In genomic region chr3:81871358-81872152, GRCh38 we compare ENCODE assay signal across 13 cellular contexts.
DNase-seq lines count a peak whose midpoint lies in the region; ATAC-seq and TF ChIP-seq lines count a peak whose summit lies in the region.
"Had no signal": no experiment of that assay in that cellular context is flagged by ENCODE, and none has a peak within 500 bp of the region (broad histone marks: within the 10 kb centered on the region; RNA-seq: fewer than 3 reads in every experiment).

No MANE protein-coding gene starts in this region.

- H3K36me3 ChIP-seq in OCI-LY3 (replicated peaks; ENCODE audit: low read depth, low read length): no peaks in the 10 kb centered on the region
- no peaks in the 10 kb centered on the region for H3K36me3 ChIP-seq in tibial nerve
- H3K36me3 ChIP-seq: thyroid gland had no signal

- H2AFZ ChIP-seq in OCI-LY3 (ENCODE audit: low read depth, low read length): no peak overlapping the region

- no peaks in the 10 kb centered on the region for H4K20me1 ChIP-seq in OCI-LY3 (ENCODE audit: insufficient read depth, low read length)

- DNase-seq in NCI-H2171 treated with DMSO at 0.1 percent for 48 hours (lab: John Stamatoyannopoulos, UW) (peak; percentile 7), NCI-H2171 (lab: John Stamatoyannopoulos, UW) (no peak), fibroblast of pulmonary artery (ENCODE audit: low read depth) (peak; percentile 6), renal cortical epithelial cell (ENCODE audit: low read depth) (peak; percentile 3), tibial nerve (ENCODE audit: low spot score in 2 of 2) (no peak)
- DNase-seq in stimulated activated CD4-positive, alpha-beta T cell treated with anti-CD3 and anti-CD28 coated beads, Interleukin-2, amount 100 ng/mL, for 48 hours: no peak
- DNase-seq: activated T-cell treated with anti-CD3 and anti-CD28 coated beads, Interleukin-2, amount 50 U/mL, for 48 hours; EL; NCI-H345; thyroid gland had no signal

- no peak overlapping the region for H3K9ac ChIP-seq in OCI-LY3 (ENCODE audit: low read length)

- TF ChIP-seq EP300 in tibial nerve (IDR thresholded peaks at IDR 0.05): no peak

- no peaks in the 10 kb centered on the region for H3K27me3 ChIP-seq in OCI-LY3 (ENCODE audit: low read depth, low read length)
- H3K27me3 ChIP-seq in tibial nerve: no peaks in the 10 kb centered on the region
- H3K27me3 ChIP-seq: thyroid gland had no signal

- 34 to 39% methylated on average over 3 of the region's 3 CpGs for WGBS in tibial nerve, 2 donors

- TF ChIP-seq POLR2A in tibial nerve (IDR thresholded peaks at IDR 0.05): no peak

- TF ChIP-seq CTCF in OCI-LY3 (IDR thresholded peaks at IDR 0.05; ENCODE audit: low read depth, low read length) (peak; percentile 47), fibroblast of pulmonary artery (IDR thresholded peaks at IDR 0.05; ENCODE audit: low read length, missing control alignments) (no peak), tibial nerve (IDR thresholded peaks at IDR 0.05) (no peak)

- no peak overlapping the region for H3K4me2 ChIP-seq in OCI-LY3 (ENCODE audit: low read length)

- no peaks in the 10 kb centered on the region for H3K79me2 ChIP-seq in OCI-LY3 (ENCODE audit: low read length)

- H3K9me3 ChIP-seq in OCI-LY3 (ENCODE audit: insufficient read depth, low read length): no peaks in the 10 kb centered on the region
- H3K9me3 ChIP-seq in tibial nerve: peaks cover 0 to 4% (median 0%) of the 10 kb centered on the region in 4 donors
- H3K9me3 ChIP-seq: thyroid gland had no signal

- H3K4me3 ChIP-seq in OCI-LY3 (ENCODE audit: low read length) (no peak overlapping the region), fibroblast of pulmonary artery (replicated peaks; ENCODE audit: low read depth, low read length) (no peak overlapping the region), tibial nerve (no peak overlapping the region)
- H3K4me3 ChIP-seq: thyroid gland had no signal

- ATAC-seq in HG02759 (IDR thresholded peaks at IDR 0.05; ENCODE audit: unreplicated experiment): no peak
- ATAC-seq: activated CD4-positive, CD25-positive, alpha-beta regulatory T cell treated with anti-CD3 and anti-CD28 coated beads, Interleukin-2, amount 50 U/mL, for 24 hours had no signal

- H3K27ac ChIP-seq in OCI-LY3 (ENCODE audit: low read length) (no peak overlapping the region), tibial nerve (no peak overlapping the region)
- H3K27ac ChIP-seq: thyroid gland had no signal

- H3K4me1 ChIP-seq in OCI-LY3 (ENCODE audit: low read length) (no peaks in the 10 kb centered on the region), tibial nerve (no peaks in the 10 kb centered on the region)
- H3K4me1 ChIP-seq: thyroid gland had no signal

Comparison
In these comparisons a context has a peak if more than half of its experiments do, and no peak if none do; other contexts are left out.
1. DNase-seq: peak in NCI-H2171 treated with DMSO at 0.1 percent for 48 hours (single experiment), fibroblast of pulmonary artery (single experiment) and renal cortical epithelial cell (single experiment); none in NCI-H2171 (single experiment), tibial nerve (0 of 2) and stimulated activated CD4-positive, alpha-beta T cell treated with anti-CD3 and anti-CD28 coated beads, Interleukin-2, amount 100 ng/mL, for 48 hours (0 of 2).